In genomic region chr6:16769131-16769985, GRCh38 we compare ENCODE assay signal across 8 cellular contexts. TPM values are rescaled to one million over a fixed set of nuclear protein-coding genes. Genes with fewer than 3 reads are reported as not detected.
DNase-seq lines count a peak whose midpoint lies in the region; TF ChIP-seq lines count a peak whose summit lies in the region.

No MANE protein-coding gene starts in this region.

- H3K4me1 Mint-ChIP-seq in dendritic cell treated with granulocyte-macrophage colony-stimulating factor and Interleukin-4, amounts not matched to agents 40 ng/mL and 50 ng/mL, for 4 days (ENCODE audit: low read depth), result peaks cover 61% of the 10 kb centered on the region
- peaks cover 58% of the 10 kb centered on the region for H3K4me1 Mint-ChIP-seq in type B pancreatic cell (ENCODE audit: unreplicated experiment)

- H3K4me1 ChIP-seq in BE2C, result no peaks in the 10 kb centered on the region

- in situ Hi-C loops in KBM-7 (cut with MboI; ENCODE audit: low pct_unique_long_range_greater_than_20kb, low sequenced_read_pairs), result loop anchor here (25.0 kb wide), 2 partner anchors 257 to 432 kb away; no protein-coding TSS in a partner anchor

- no peak for TF ChIP-seq RAD21 in neural cell (conservative IDR thresholded peaks at IDR 0.05)

- H3K4me3 Mint-ChIP-seq in dendritic cell treated with granulocyte-macrophage colony-stimulating factor and Interleukin-4, amounts not matched to agents 40 ng/mL and 50 ng/mL, for 4 days, result no peak overlapping the region
- peak overlapping the region; percentile 46 for H3K4me3 Mint-ChIP-seq in type B pancreatic cell

- no peak overlapping the region for H3K4me3 ChIP-seq in neural cell (ENCODE audit: low read length)
- no peak overlapping the region for H3K4me3 ChIP-seq in BE2C (ENCODE audit: low read depth, low read length)

- no peak for TF ChIP-seq CTCF in neural cell (IDR thresholded peaks at IDR 0.05; ENCODE audit: poor library complexity, severe bottlenecking)
- TF ChIP-seq CTCF in type B pancreatic cell (conservative IDR thresholded peaks at IDR 0.05), result no peak
- TF ChIP-seq CTCF in BE2C (IDR thresholded peaks at IDR 0.05; ENCODE audit: low read depth, low read length), result no peak

- no peaks in the 10 kb centered on the region for H3K79me2 ChIP-seq in neural cell (replicated peaks; ENCODE audit: insufficient read depth, low read length)

- DNase-seq in ELF-1 (ENCODE audit: low read depth, low spot score) (peak; percentile 39), KBM-7 (peak; percentile 88), type B pancreatic cell (ENCODE audit: extremely low spot score, unreplicated experiment) (no peak), BE2C (no peak), midbrain (lab: John Stamatoyannopoulos, UW) (no peak)
- DNase-seq in activated CD4-positive, CD25-positive, alpha-beta regulatory T cell treated with anti-CD3 and anti-CD28 coated beads, Interleukin-2, amount 50 U/mL, for 72 hours, result peak; percentile 42

- H3K36me3 Mint-ChIP-seq in dendritic cell treated with granulocyte-macrophage colony-stimulating factor and Interleukin-4, amounts not matched to agents 40 ng/mL and 50 ng/mL, for 4 days (ENCODE audit: low read depth), result no peaks in the 10 kb centered on the region
- H3K36me3 Mint-ChIP-seq in type B pancreatic cell, result no peaks in the 10 kb centered on the region

- peaks cover 3% of the 10 kb centered on the region for H3F3A ChIP-seq in neural cell (ENCODE audit: insufficient read depth, low read length, poor library complexity, severe bottlenecking)

- H3K27ac ChIP-seq in neural cell (ENCODE audit: low read length), result peak overlapping the region; percentile 22

- TF ChIP-seq EP300 in neural cell (conservative IDR thresholded peaks at IDR 0.05; ENCODE audit: poor library complexity, severe bottlenecking), result no peak

- no peaks in the 10 kb centered on the region for H3K36me3 ChIP-seq in neural cell (ENCODE audit: insufficient read depth, low read length)
- H3K36me3 ChIP-seq in BE2C, result no peaks in the 10 kb centered on the region

- H2AFZ ChIP-seq in neural cell (ENCODE audit: low read depth, low read length), result no peak overlapping the region

- intact Hi-C loops in dendritic cell treated with granulocyte-macrophage colony-stimulating factor and Interleukin-4, amounts not matched to agents 40 ng/mL and 50 ng/mL, for 4 days (cut with micrococcal nuclease), result no loop called here

- H3K4me2 ChIP-seq in neural cell (ENCODE audit: low read length), result no peak overlapping the region

- peak overlapping the region; percentile 25 for H3K27ac Mint-ChIP-seq in dendritic cell treated with granulocyte-macrophage colony-stimulating factor and Interleukin-4, amounts not matched to agents 40 ng/mL and 50 ng/mL, for 4 days
- peak overlapping the region; percentile 18 for H3K27ac Mint-ChIP-seq in type B pancreatic cell

- no peak overlapping the region for H3K9ac ChIP-seq in neural cell (ENCODE audit: low read length)

- H3K9me3 ChIP-seq in neural cell (ENCODE audit: low read length) (no peaks in the 10 kb centered on the region), BE2C (no peaks in the 10 kb centered on the region)

- no peaks in the 10 kb centered on the region for H3K9me3 Mint-ChIP-seq in dendritic cell treated with granulocyte-macrophage colony-stimulating factor and Interleukin-4, amounts not matched to agents 40 ng/mL and 50 ng/mL, for 4 days
- no peaks in the 10 kb centered on the region for H3K9me3 Mint-ChIP-seq in type B pancreatic cell

- H3K27me3 ChIP-seq in neural cell (ENCODE audit: insufficient read depth, low read depth, low read length) (no peaks in the 10 kb centered on the region), BE2C (no peaks in the 10 kb centered on the region)

- no peaks in the 10 kb centered on the region for H3K9me2 ChIP-seq in neural cell (ENCODE audit: insufficient read depth, low read length)

- H3K27me3 Mint-ChIP-seq in dendritic cell treated with granulocyte-macrophage colony-stimulating factor and Interleukin-4, amounts not matched to agents 40 ng/mL and 50 ng/mL, for 4 days, result no peaks in the 10 kb centered on the region
- no peaks in the 10 kb centered on the region for H3K27me3 Mint-ChIP-seq in type B pancreatic cell

- no peaks in the 10 kb centered on the region for H4K20me1 ChIP-seq in neural cell (ENCODE audit: insufficient read depth)

TF ChIP-seq in neural cell, 6 proteins besides CTCF, POLR2A, EP300 and RAD21:
- TF ChIP-seq SMC3 (conservative IDR thresholded peaks at IDR 0.05; ENCODE audit: poor library complexity) (no peak), EZH2 (IDR thresholded peaks at IDR 0.05; ENCODE audit: borderline replicate concordance, insufficient read depth, low read length, poor library complexity, severe bottlenecking) (no peak), POLR2AphosphoS5 (IDR thresholded peaks at IDR 0.05) (no peak), TAF1 (IDR thresholded peaks at IDR 0.05; ENCODE audit: low read depth) (no peak), MXI1 (conservative IDR thresholded peaks at IDR 0.05; ENCODE audit: poor library complexity, severe bottlenecking) (no peak)
- TF ChIP-seq, protein P1, sequence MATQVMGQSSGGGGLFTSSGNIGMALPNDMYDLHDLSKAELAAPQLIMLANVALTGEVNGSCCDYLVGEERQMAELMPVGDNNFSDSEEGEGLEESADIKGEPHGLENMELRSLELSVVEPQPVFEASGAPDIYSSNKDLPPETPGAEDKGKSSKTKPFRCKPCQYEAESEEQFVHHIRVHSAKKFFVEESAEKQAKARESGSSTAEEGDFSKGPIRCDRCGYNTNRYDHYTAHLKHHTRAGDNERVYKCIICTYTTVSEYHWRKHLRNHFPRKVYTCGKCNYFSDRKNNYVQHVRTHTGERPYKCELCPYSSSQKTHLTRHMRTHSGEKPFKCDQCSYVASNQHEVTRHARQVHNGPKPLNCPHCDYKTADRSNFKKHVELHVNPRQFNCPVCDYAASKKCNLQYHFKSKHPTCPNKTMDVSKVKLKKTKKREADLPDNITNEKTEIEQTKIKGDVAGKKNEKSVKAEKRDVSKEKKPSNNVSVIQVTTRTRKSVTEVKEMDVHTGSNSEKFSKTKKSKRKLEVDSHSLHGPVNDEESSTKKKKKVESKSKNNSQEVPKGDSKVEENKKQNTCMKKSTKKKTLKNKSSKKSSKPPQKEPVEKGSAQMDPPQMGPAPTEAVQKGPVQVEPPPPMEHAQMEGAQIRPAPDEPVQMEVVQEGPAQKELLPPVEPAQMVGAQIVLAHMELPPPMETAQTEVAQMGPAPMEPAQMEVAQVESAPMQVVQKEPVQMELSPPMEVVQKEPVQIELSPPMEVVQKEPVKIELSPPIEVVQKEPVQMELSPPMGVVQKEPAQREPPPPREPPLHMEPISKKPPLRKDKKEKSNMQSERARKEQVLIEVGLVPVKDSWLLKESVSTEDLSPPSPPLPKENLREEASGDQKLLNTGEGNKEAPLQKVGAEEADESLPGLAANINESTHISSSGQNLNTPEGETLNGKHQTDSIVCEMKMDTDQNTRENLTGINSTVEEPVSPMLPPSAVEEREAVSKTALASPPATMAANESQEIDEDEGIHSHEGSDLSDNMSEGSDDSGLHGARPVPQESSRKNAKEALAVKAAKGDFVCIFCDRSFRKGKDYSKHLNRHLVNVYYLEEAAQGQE (IDR thresholded peaks at IDR 0.05; ENCODE audit: borderline replicate concordance), result no peak

RNA-seq across cellular contexts. Expression of gene ATXN1, which starts 8.1 kb away (rescaled TPM):
- polyA plus RNA-seq in neural cell, result 23.6 and 28.2 TPM in 2 replicates
- 103 and 128 TPM in 2 replicates for polyA minus RNA-seq in neural cell
- 33.7 and 35.1 TPM in 2 replicates for total RNA-seq in type B pancreatic cell (ENCODE audit: low replicate concordance)
- 2.3 TPM for polyA plus RNA-seq in BE2C (2012; ENCODE audit: insufficient read depth, insufficient read length, low read depth)

Comparison
In these comparisons a context has a peak if more than half of its experiments do, and no peak if none do; other contexts are left out.
1. DNase-seq: peak in ELF-1 (single experiment), KBM-7 (single experiment) and activated CD4-positive, CD25-positive, alpha-beta regulatory T cell treated with anti-CD3 and anti-CD28 coated beads, Interleukin-2, amount 50 U/mL, for 72 hours (single experiment); none in type B pancreatic cell (single experiment), BE2C (single experiment) and midbrain (single experiment).